ENCODE assay signal across 11 cellular contexts in the genomic region with DNA sequence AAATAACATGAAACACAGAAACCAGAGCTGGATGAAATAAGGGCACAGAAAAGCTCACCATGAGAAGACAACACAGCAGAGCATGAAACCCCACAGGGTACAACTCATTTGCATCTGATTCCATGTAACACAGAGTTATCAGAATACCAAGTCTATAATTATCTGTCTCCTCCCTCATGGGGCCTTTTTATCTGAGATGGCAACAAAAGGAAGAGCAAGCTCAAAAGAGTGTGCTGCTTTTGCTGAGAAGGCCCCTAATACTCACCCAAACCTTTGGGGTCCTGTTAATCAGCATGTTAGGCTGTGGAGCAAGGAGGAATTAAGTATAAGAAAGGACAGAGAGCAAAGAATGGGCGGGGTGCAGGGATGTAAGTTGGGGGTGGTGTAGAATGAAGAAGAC. TPM values are rescaled to one million over a fixed set of nuclear protein-coding genes. Genes with fewer than 3 reads are reported as not detected.
A peak's percentile ranks its signal among the peaks of the same experiment; 100 is the strongest.
DNase-seq lines count a peak whose midpoint lies in the region; ATAC-seq, FAIRE-seq and TF ChIP-seq lines count a peak whose summit lies in the region.
"Not testable (repeated sequence)": the region's sequence is repeated elsewhere in the genome, so short reads cannot be mapped to it uniquely, and the experiment has no call there.
"Had no signal": no experiment of that assay in that cellular context is flagged by ENCODE, and none has a peak within 500 bp of the region (broad histone marks: within the 10 kb centered on the region; RNA-seq: fewer than 3 reads in every experiment).

No MANE protein-coding gene starts in this region.

- not testable (repeated sequence) for H3K9me3 Mint-ChIP-seq in CD14-positive monocyte; neural progenitor cell; stimulated activated naive CD8-positive, alpha-beta T cell treated with anti-CD3 and anti-CD28 coated beads, Interleukin-15, Interleukin-2, amounts not matched to agents 100 ng/mL and 50 ng/mL, for 24 hours

- WGBS in A549 (ENCODE audit: missing lambda C conversion rate): 87% methylated on average over 1 of the region's 1 CpG
- WGBS in hepatocyte (ENCODE audit: low lambda C conversion rate, missing lambda C conversion rate): 94% methylated on average over 1 of the region's 1 CpG

- CTCF ChIA-PET in A549 (lab: Yijun Ruan, JAX): interaction anchor here (1.2 kb wide), 1 partner anchor 55 kb away, joined by 3 read pairs; no protein-coding TSS in a partner anchor

- H3K36me3 Mint-ChIP-seq in CD14-positive monocyte: peaks cover 68 to 82% of the 10 kb centered on the region in 2 donors
- H3K36me3 Mint-ChIP-seq in neural progenitor cell: peaks cover 11% of the 10 kb centered on the region
- H3K36me3 Mint-ChIP-seq in stimulated activated naive CD8-positive, alpha-beta T cell treated with anti-CD3 and anti-CD28 coated beads, Interleukin-15, Interleukin-2, amounts not matched to agents 100 ng/mL and 50 ng/mL, for 24 hours (ENCODE audit: low read depth): peaks cover 35% of the 10 kb centered on the region

- intact Hi-C loops in CD14-positive monocyte (cut with micrococcal nuclease); colonic mucosa (cut with DNase I): not testable (repeated sequence)

- not testable (repeated sequence) for H3K4me3 ChIP-seq in A549, SK-N-MC, colonic mucosa, hepatocyte, neural progenitor cell
- peak overlapping the region; percentile 53 for H3K4me3 ChIP-seq in Karpas-422 (ENCODE audit: low read length)

- not testable (repeated sequence) for TF ChIP-seq CTCF in A549 (IDR thresholded peaks at IDR 0.05); CD14-positive monocyte (IDR thresholded peaks at IDR 0.05); colonic mucosa (IDR thresholded peaks at IDR 0.05); hepatocyte (IDR thresholded peaks at IDR 0.05; ENCODE audit: poor library complexity); neural progenitor cell (IDR thresholded peaks at IDR 0.05)

- peak overlapping the region in 6 of 7 donors; percentile 39 to 85 (median 72) for H3K27ac Mint-ChIP-seq in CD14-positive monocyte
- peak overlapping the region; percentile 80 for H3K27ac Mint-ChIP-seq in neural progenitor cell
- H3K27ac Mint-ChIP-seq in stimulated activated naive CD8-positive, alpha-beta T cell treated with anti-CD3 and anti-CD28 coated beads, Interleukin-15, Interleukin-2, amounts not matched to agents 100 ng/mL and 50 ng/mL, for 24 hours: peak overlapping the region; percentile 8

- H3K27me3 ChIP-seq in Karpas-422 (ENCODE audit: low read length); colonic mucosa; hepatocyte; neural progenitor cell: not testable (repeated sequence)

- H3K36me3 ChIP-seq in Karpas-422 (ENCODE audit: insufficient read depth, low read length): peaks cover 15% of the 10 kb centered on the region; the same call in 1 of the 2 replicates
- H3K36me3 ChIP-seq in SK-N-MC (ENCODE audit: insufficient read depth, low read length): peaks cover 31% of the 10 kb centered on the region; the same call in 1 of the 2 replicates
- not testable (repeated sequence) for H3K36me3 ChIP-seq in colonic mucosa; hepatocyte (replicated peaks; ENCODE audit: insufficient read depth, low read depth); neural progenitor cell

- H3K27me3 Mint-ChIP-seq in CD14-positive monocyte (ENCODE audit: low read depth in 3 of 3); neural progenitor cell (ENCODE audit: insufficient read depth, low read depth); stimulated activated naive CD8-positive, alpha-beta T cell treated with anti-CD3 and anti-CD28 coated beads, Interleukin-15, Interleukin-2, amounts not matched to agents 100 ng/mL and 50 ng/mL, for 24 hours: not testable (repeated sequence)

- H4K20me1 ChIP-seq in Karpas-422 (ENCODE audit: insufficient read depth, low read depth, low read length); hepatocyte (ENCODE audit: insufficient read depth, poor library complexity, severe bottlenecking); neural progenitor cell (ENCODE audit: low read depth): not testable (repeated sequence)

- H3K4me1 ChIP-seq in A549 (peaks cover 18% of the 10 kb centered on the region), Karpas-422 (ENCODE audit: low read length) (peaks cover 25% of the 10 kb centered on the region)
- not testable (repeated sequence) for H3K4me1 ChIP-seq in colonic mucosa; hepatocyte (ENCODE audit: insufficient read depth); neural progenitor cell

- not testable (repeated sequence) for ATAC-seq in A549

- TF ChIP-seq EP300 in A549 (IDR thresholded peaks at IDR 0.05): not testable (repeated sequence)

- POLR2A ChIA-PET in A549 (lab: Yijun Ruan, JAX): not testable (repeated sequence)

- not testable (repeated sequence) for H3K9me2 ChIP-seq in Karpas-422 (replicated peaks; ENCODE audit: insufficient read depth, low read length); hepatocyte (replicated peaks; ENCODE audit: insufficient read depth)

- H2AFZ ChIP-seq in Karpas-422 (ENCODE audit: low read length): peak overlapping the region; percentile 44; the same call in 1 of the 2 replicates
- H2AFZ ChIP-seq in hepatocyte; neural progenitor cell (replicated peaks): not testable (repeated sequence)

- H3K4me3 Mint-ChIP-seq in CD14-positive monocyte; neural progenitor cell; stimulated activated naive CD8-positive, alpha-beta T cell treated with anti-CD3 and anti-CD28 coated beads, Interleukin-15, Interleukin-2, amounts not matched to agents 100 ng/mL and 50 ng/mL, for 24 hours: not testable (repeated sequence)

- DNase-seq in A549 (ENCODE audit: low read depth in 1 of 2, low spot score in 1 of 2); CD14-positive monocyte (ENCODE audit: low spot score); SK-N-MC (ENCODE audit: low read depth, low spot score); colonic mucosa; hepatocyte (ENCODE audit: low spot score); neural progenitor cell (ENCODE audit: low spot score): not testable (repeated sequence)
- peak; percentile 53 for DNase-seq in Karpas-422

- H3K4me1 Mint-ChIP-seq in CD14-positive monocyte: peaks cover 29% of the 10 kb centered on the region
- not testable (repeated sequence) for H3K4me1 Mint-ChIP-seq in neural progenitor cell; stimulated activated naive CD8-positive, alpha-beta T cell treated with anti-CD3 and anti-CD28 coated beads, Interleukin-15, Interleukin-2, amounts not matched to agents 100 ng/mL and 50 ng/mL, for 24 hours (ENCODE audit: low read depth)

- TF ChIP-seq POLR2A in A549 (IDR thresholded peaks at IDR 0.05; ENCODE audit: low read length): not testable (repeated sequence)

- H3K27ac ChIP-seq in A549: peak overlapping the region; percentile 53 to 78; a peak in 5 of 6 replicates
- peak overlapping the region; percentile 84 for H3K27ac ChIP-seq in Karpas-422 (ENCODE audit: low read length)
- peak overlapping the region; percentile 80; the same call in 1 of the 2 replicates for H3K27ac ChIP-seq in SK-N-MC
- H3K27ac ChIP-seq in colonic mucosa: peak overlapping the region; percentile 70
- peak overlapping the region; percentile 65 for H3K27ac ChIP-seq in hepatocyte
- not testable (repeated sequence) for H3K27ac ChIP-seq in neural progenitor cell

- not testable (repeated sequence) for H3K9me3 ChIP-seq in A549; Karpas-422 (ENCODE audit: low read length); SK-N-MC (ENCODE audit: low read depth, low read length); colonic mucosa; hepatocyte (ENCODE audit: low read depth); neural progenitor cell (ENCODE audit: low read depth)

- not testable (repeated sequence) for H3K79me2 ChIP-seq in Karpas-422 (ENCODE audit: low read length); hepatocyte; neural progenitor cell (ENCODE audit: low read depth)

- not testable (repeated sequence) for H3K4me2 ChIP-seq in A549, hepatocyte, neural progenitor cell
- peak overlapping the region; percentile 84 for H3K4me2 ChIP-seq in Karpas-422 (ENCODE audit: low read depth, low read length, poor library complexity, severe bottlenecking)

- FAIRE-seq in A549 (lab: Jason Lieb, UNC): not testable (repeated sequence)

- TF ChIP-seq RAD21 in A549 (conservative IDR thresholded peaks at IDR 0.05 in 1 of 2, IDR thresholded peaks at IDR 0.05 in 1 of 2): not testable (repeated sequence)

- not testable (repeated sequence) for H3F3A ChIP-seq in neural progenitor cell (ENCODE audit: low read depth)

- H3K9ac ChIP-seq in Karpas-422 (ENCODE audit: low read length): peak overlapping the region; percentile 57
- not testable (repeated sequence) for H3K9ac ChIP-seq in SK-N-MC (ENCODE audit: insufficient read length); neural progenitor cell
- peak overlapping the region in 1 of 2 donors; percentile 34 for H3K9ac ChIP-seq in colonic mucosa (ENCODE audit: low read depth in 2 of 2, low read length in 2 of 2)

RNA-seq across cellular contexts. Expression of a gene that starts 36.6 kb away (rescaled TPM):
- polyA plus RNA-seq in A549 (2011; rRNA removed) (0.06 and 0.11 TPM in 2 replicates), A549 (2017; fragmentation: RNase III; extraction: RNeasy Plus Mini Kit Qiagen cat#74134 plus additional on column Dnase treatment) (0.11 TPM in 1 of 3 replicates, not detected in the others), CD14-positive monocyte (not detected), hepatocyte (6.1 and 9.8 TPM in 2 replicates)
- polyA plus RNA-seq in A549 (2012; cell fraction: cytosol; rRNA removed): 0.05 and 0.07 TPM in 2 replicates
- 0.08 and 0.18 TPM in 2 replicates for polyA plus RNA-seq in A549 (2012; cell fraction: nucleus; rRNA removed)
- not detected in 2 replicates for polyA minus RNA-seq in A549 (2011; rRNA and poly(A)+ RNA removed)
- not detected in 2 replicates for total RNA-seq in Karpas-422 (2014; rRNA removed; shearing (Covaris generic); ENCODE audit: low replicate concordance)
- total RNA-seq in colonic mucosa (100 to 1,000 TPM; 111 to 397 TPM), hepatocyte (1.2 and 1.9 TPM in 2 replicates), neural progenitor cell (ENCODE audit: low replicate concordance) (14.1 TPM in 2 replicates)
- total RNA-seq: CD8-positive, alpha-beta memory T cell; IMR-90; NCI-H460 had no signal
- polyA plus RNA-seq: CD8-positive, alpha-beta memory T cell; IMR-90 had no signal

Comparison
In these comparisons a context has a peak if more than half of its experiments do, and no peak if none do; other contexts are left out.
1. H3K27ac Mint-ChIP-seq: peak in every context shown above with its lines; median percentile 80 in neural progenitor cell; 72 in CD14-positive monocyte; 8 in stimulated activated naive CD8-positive, alpha-beta T cell treated with anti-CD3 and anti-CD28 coated beads, Interleukin-15, Interleukin-2, amounts not matched to agents 100 ng/mL and 50 ng/mL, for 24 hours.